In genomic region chr2:17879913-17880274, GRCh38 we compare ENCODE assay signal across 10 cellular contexts. TPM values are rescaled to one million over a fixed set of nuclear protein-coding genes. Genes with fewer than 3 reads are reported as not detected.
DNase-seq lines count a peak whose midpoint lies in the region; ATAC-seq and TF ChIP-seq lines count a peak whose summit lies in the region.
"Had no signal": no experiment of that assay in that cellular context is flagged by ENCODE, and none has a peak within 500 bp of the region (broad histone marks: within the 10 kb centered on the region; RNA-seq: fewer than 3 reads in every experiment).

No MANE protein-coding gene starts in this region.

- no peak for TF ChIP-seq EP300 in stomach (IDR thresholded peaks at IDR 0.05)

- H3K4me1 Mint-ChIP-seq in activated CD8-positive, alpha-beta T cell treated with anti-CD3 and anti-CD28 coated beads, Interleukin-2, amount 10 ng/mL, durations not matched to agents 7 days and 5 days (ENCODE audit: low read depth), result peaks cover 11% of the 10 kb centered on the region
- H3K4me1 Mint-ChIP-seq in activated CD8-positive, alpha-beta T cell treated with anti-CD3 and anti-CD28 coated beads for 36 hours (ENCODE audit: low read depth), result peaks cover 13% of the 10 kb centered on the region

- intact Hi-C loops in activated CD8-positive, alpha-beta T cell treated with anti-CD3 and anti-CD28 coated beads for 36 hours (cut with micrococcal nuclease), result no loop called here
- intact Hi-C loops in left colon (cut with DNase I, micrococcal nuclease) (no loop called here), stomach (cut with DNase I; ENCODE audit: low total_unique reads) (no loop called here)

- no peak overlapping the region for H3K27ac Mint-ChIP-seq in activated CD8-positive, alpha-beta T cell treated with anti-CD3 and anti-CD28 coated beads, Interleukin-2, amount 10 ng/mL, durations not matched to agents 7 days and 5 days
- no peak overlapping the region for H3K27ac Mint-ChIP-seq in activated CD8-positive, alpha-beta T cell treated with anti-CD3 and anti-CD28 coated beads for 36 hours
- H3K27ac Mint-ChIP-seq: stimulated activated naive CD8-positive, alpha-beta T cell treated with anti-CD3 and anti-CD28 coated beads, Interleukin-15, Interleukin-2, amounts not matched to agents 100 ng/mL and 50 ng/mL, for 24 hours had no signal

- no peak for TF ChIP-seq CTCF in activated CD8-positive, alpha-beta T cell treated with anti-CD3 and anti-CD28 coated beads for 36 hours (IDR thresholded peaks at IDR 0.05)
- no peak for TF ChIP-seq CTCF in stomach (IDR thresholded peaks at IDR 0.05)

- peaks cover 15 to 47% (median 35%) of the 10 kb centered on the region in 4 donors for H3K4me1 ChIP-seq in stomach

- no peak for TF ChIP-seq POLR2A in stomach (IDR thresholded peaks at IDR 0.05)

- 13 to 27% (median 16%) methylated on average over 9 of the region's 9 CpGs for WGBS in stomach, 5 donors

- no peaks in the 10 kb centered on the region for H3K9me3 ChIP-seq in stomach

- no peak for DNase-seq in activated CD8-positive, alpha-beta T cell treated with anti-CD3 and anti-CD28 coated beads, Interleukin-2, amount 10 ng/mL, durations not matched to agents 7 days and 5 days
- no peak for DNase-seq in activated CD8-positive, alpha-beta T cell treated with anti-CD3 and anti-CD28 coated beads for 36 hours
- no peak for DNase-seq in left colon
- no peak for DNase-seq in stomach
- no peak for DNase-seq in AML-193 (lab: John Stamatoyannopoulos, UW)
- DNase-seq in H4 (ENCODE audit: low spot score), result no peak
- DNase-seq in dedifferentiated amniotic fluid mesenchymal stem cell (ENCODE audit: extremely low spot score), result no peak
- DNase-seq: activated CD4-positive, alpha-beta T cell treated with anti-CD3 and anti-CD28 coated beads, Interleukin-2, amount 50 U/mL, for 1 hour had no signal

- peak overlapping the region; percentile 4 for H3K4me3 Mint-ChIP-seq in activated CD8-positive, alpha-beta T cell treated with anti-CD3 and anti-CD28 coated beads, Interleukin-2, amount 10 ng/mL, durations not matched to agents 7 days and 5 days
- no peak overlapping the region for H3K4me3 Mint-ChIP-seq in activated CD8-positive, alpha-beta T cell treated with anti-CD3 and anti-CD28 coated beads for 36 hours

- POLR2A ChIA-PET in activated CD8-positive, alpha-beta T cell treated with anti-CD3 and anti-CD28 coated beads, Interleukin-2, amount 10 ng/mL, durations not matched to agents 7 days and 5 days (lab: Charles Lee), result no interaction called here
- POLR2A ChIA-PET in activated CD8-positive, alpha-beta T cell treated with anti-CD3 and anti-CD28 coated beads for 36 hours (lab: Charles Lee), result no interaction called here

- no peaks in the 10 kb centered on the region for H3K36me3 ChIP-seq in stomach

- no peaks in the 10 kb centered on the region for H3K36me3 Mint-ChIP-seq in activated CD8-positive, alpha-beta T cell treated with anti-CD3 and anti-CD28 coated beads, Interleukin-2, amount 10 ng/mL, durations not matched to agents 7 days and 5 days (ENCODE audit: low read depth)
- no peaks in the 10 kb centered on the region for H3K36me3 Mint-ChIP-seq in activated CD8-positive, alpha-beta T cell treated with anti-CD3 and anti-CD28 coated beads for 36 hours (ENCODE audit: low read depth)

- no peaks in the 10 kb centered on the region for H3K9me3 Mint-ChIP-seq in activated CD8-positive, alpha-beta T cell treated with anti-CD3 and anti-CD28 coated beads, Interleukin-2, amount 10 ng/mL, durations not matched to agents 7 days and 5 days (ENCODE audit: insufficient read depth)
- peaks cover 2% of the 10 kb centered on the region for H3K9me3 Mint-ChIP-seq in activated CD8-positive, alpha-beta T cell treated with anti-CD3 and anti-CD28 coated beads for 36 hours

- peak overlapping the region; percentile 64 to 93 (median 70) for H3K4me3 ChIP-seq in stomach

- no peak for ATAC-seq in activated CD8-positive, alpha-beta T cell treated with anti-CD3 and anti-CD28 coated beads, Interleukin-2, amount 10 ng/mL, durations not matched to agents 7 days and 5 days
- ATAC-seq in activated CD8-positive, alpha-beta T cell treated with anti-CD3 and anti-CD28 coated beads for 36 hours, result no peak
- peak; percentile 11 for ATAC-seq in left colon

- peak overlapping the region; percentile 34 for H3K27ac ChIP-seq in angular gyrus (ENCODE audit: low read depth, low read length)
- peak overlapping the region in 3 of 5 donors; percentile 83 to 91 (median 85) for H3K27ac ChIP-seq in stomach

- H3K27me3 Mint-ChIP-seq in activated CD8-positive, alpha-beta T cell treated with anti-CD3 and anti-CD28 coated beads, Interleukin-2, amount 10 ng/mL, durations not matched to agents 7 days and 5 days (ENCODE audit: low read depth), result peaks cover 59% of the 10 kb centered on the region
- peaks cover 58% of the 10 kb centered on the region for H3K27me3 Mint-ChIP-seq in activated CD8-positive, alpha-beta T cell treated with anti-CD3 and anti-CD28 coated beads for 36 hours

- CTCF ChIA-PET in activated CD8-positive, alpha-beta T cell treated with anti-CD3 and anti-CD28 coated beads, Interleukin-2, amount 10 ng/mL, durations not matched to agents 7 days and 5 days (lab: Charles Lee), result no interaction called here
- CTCF ChIA-PET in activated CD8-positive, alpha-beta T cell treated with anti-CD3 and anti-CD28 coated beads for 36 hours (lab: Charles Lee), result interaction anchor here (1.1 kb wide), 2 partner anchors 10 to 209 kb away, joined by 3 to 4 read pairs; no protein-coding TSS in a partner anchor

- peaks cover 0 to 44% (median 3%) of the 10 kb centered on the region in 3 donors for H3K27me3 ChIP-seq in stomach

RNA-seq across cellular contexts. Expression of gene KCNS3, which starts 1.4 kb away (rescaled TPM):
- total RNA-seq in activated CD8-positive, alpha-beta T cell treated with anti-CD3 and anti-CD28 coated beads, Interleukin-2, amount 10 ng/mL, durations not matched to agents 7 days and 5 days, result not detected
- total RNA-seq in activated CD8-positive, alpha-beta T cell treated with anti-CD3 and anti-CD28 coated beads for 36 hours, result not detected
- total RNA-seq in left colon (10 to 100 TPM; 19.0 to 21.2 TPM), stomach (100 to 1,000 TPM in 2 of 5 donors, 10 to 100 TPM in 3; 18.1 to 150 (median 31.0) TPM)
- 10 to 100 TPM in 2 of 3 donors, 1 to 10 TPM in 1; 7.6 to 15.0 (median 12.3) TPM for polyA plus RNA-seq in stomach
- total RNA-seq in H4 (2014; rRNA removed; shearing (Covaris generic)), result 4.7 and 5.4 TPM in 2 replicates
